Comparison of ENCODE assay signal across 8 cellular contexts in the genomic region with DNA sequence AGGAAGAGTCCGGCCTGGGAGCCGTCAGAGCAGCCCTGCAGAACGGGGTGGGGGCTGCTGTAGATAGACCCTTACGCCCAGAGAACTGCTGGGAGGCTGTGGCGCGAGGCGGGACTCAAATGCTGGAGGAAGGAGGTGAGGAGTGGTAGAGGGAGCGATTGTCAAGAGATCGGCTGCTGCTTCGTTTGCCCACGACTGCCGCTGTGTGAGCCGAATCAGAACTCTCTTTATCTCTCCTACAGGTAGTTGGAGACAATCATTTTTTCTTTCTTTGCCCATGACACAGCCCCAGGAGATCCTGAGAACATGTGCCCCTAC. TPM values are rescaled to one million over a fixed set of nuclear protein-coding genes. Genes with fewer than 3 reads are reported as not detected.
DNase-seq lines count a peak whose midpoint lies in the region; ATAC-seq, FAIRE-seq and TF ChIP-seq lines count a peak whose summit lies in the region.

No MANE protein-coding gene starts in this region.

- no peaks in the 10 kb centered on the region for H3K9me3 ChIP-seq in A549
- H3K9me3 ChIP-seq in lower lobe of right lung, result no peaks in the 10 kb centered on the region
- no peaks in the 10 kb centered on the region for H3K9me3 ChIP-seq in transverse colon

- H3K4me1 ChIP-seq in A549, result peaks cover 10% of the 10 kb centered on the region; the same call in 2 of the 3 replicates
- H3K4me1 ChIP-seq in lower lobe of right lung, result peaks cover 40% of the 10 kb centered on the region
- peaks cover 23 to 36% (median 29%) of the 10 kb centered on the region in 4 donors for H3K4me1 ChIP-seq in transverse colon

- H3K36me3 ChIP-seq in brain microvascular endothelial cell (replicated peaks) (peaks cover 5% of the 10 kb centered on the region), lower lobe of right lung (peaks cover 15% of the 10 kb centered on the region), transverse colon (peaks cover 0 to 12% (median 5%) of the 10 kb centered on the region in 4 donors)

- no peak for FAIRE-seq in A549 (lab: Jason Lieb, UNC)

- ATAC-seq in A549, result peak; percentile 52 to 72; a peak in 5 of 6 replicates
- peak; percentile 17 for ATAC-seq in GM19463 (IDR thresholded peaks at IDR 0.05; ENCODE audit: unreplicated experiment)
- ATAC-seq in lower lobe of right lung, result peak in 1 of 2 donors; percentile 39

- 0% methylated on average over 12 of the region's 13 CpGs for WGBS in A549 (ENCODE audit: missing lambda C conversion rate)
- WGBS in transverse colon (ENCODE audit: low coverage in 1 of 2), 2 donors, result 0% methylated on average over 13 of the region's 13 CpGs; no CpG with 5 or more reads in 1 of the 2 donors

- no peak for TF ChIP-seq RAD21 in A549 (conservative IDR thresholded peaks at IDR 0.05 in 1 of 2, IDR thresholded peaks at IDR 0.05 in 1 of 2)

- CTCF ChIA-PET in A549 (lab: Yijun Ruan, JAX), result interaction anchor here (0.7 to 1.1 kb wide), 4 partner anchors 9 to 483 kb away, joined by 3 read pairs; no protein-coding TSS in a partner anchor

- DNase-seq in A549 (ENCODE audit: low read depth in 1 of 2, low spot score in 1 of 2), result no peak
- DNase-seq in NCI-H748 treated with DMSO at 0.1 percent for 48 hours (lab: John Stamatoyannopoulos, UW), result peak; percentile 16
- DNase-seq in brain microvascular endothelial cell, result no peak
- DNase-seq in lower lobe of right lung, result no peak
- no peak for DNase-seq in transverse colon
- no peak for DNase-seq in activated effector memory CD4-positive, alpha-beta T cell treated with anti-CD3 and anti-CD28 coated beads, Interleukin-2, amount 50 U/mL, for 16 hours
- DNase-seq in HK-2 (ENCODE audit: unreplicated experiment), result no peak

- H3K4me3 ChIP-seq in A549 (peak overlapping the region; percentile 86), brain microvascular endothelial cell (ENCODE audit: low read depth, low read length) (peak overlapping the region; percentile 95), lower lobe of right lung (peak overlapping the region; percentile 98), transverse colon (peak overlapping the region; percentile 80 to 91 (median 88))

- TF ChIP-seq CTCF in A549 (IDR thresholded peaks at IDR 0.05) (no peak), brain microvascular endothelial cell (IDR thresholded peaks at IDR 0.05; ENCODE audit: low read depth, low read length, missing control alignments) (no peak), lower lobe of right lung (IDR thresholded peaks at IDR 0.05) (no peak), transverse colon (IDR thresholded peaks at IDR 0.05) (no peak)

- in situ Hi-C loops in brain microvascular endothelial cell (cut with HindIII; ENCODE audit: low pct_ligation_motif_present, low sequenced_read_pairs) (no loop called here), transverse colon (cut with MboI; ENCODE audit: low pct_ligation_motif_present in 1 of 4, low pct_unique_long_range_greater_than_20kb in 1 of 4, low sequenced_read_pairs in 3 of 4) (no loop called here)

- no peak for TF ChIP-seq POLR2A in A549 (IDR thresholded peaks at IDR 0.05; ENCODE audit: low read length)
- TF ChIP-seq POLR2A in transverse colon (IDR thresholded peaks at IDR 0.05), result no peak

- H3K4me2 ChIP-seq in A549, result peak overlapping the region; percentile 96

- TF ChIP-seq EP300 in A549 (IDR thresholded peaks at IDR 0.05), result no peak
- no peak for TF ChIP-seq EP300 in transverse colon (IDR thresholded peaks at IDR 0.05; ENCODE audit: low read depth)

- POLR2A ChIA-PET in A549 (lab: Yijun Ruan, JAX), result interaction anchor here (0.7 to 1.6 kb wide), 12 partner anchors 9 to 180 kb away, joined by 3 to 23 read pairs (median 5); a partner anchor contains a TSS

- no peaks in the 10 kb centered on the region for H3K27me3 ChIP-seq in brain microvascular endothelial cell (replicated peaks)
- H3K27me3 ChIP-seq in lower lobe of right lung (ENCODE audit: low read depth), result no peaks in the 10 kb centered on the region
- H3K27me3 ChIP-seq in transverse colon, result no peaks in the 10 kb centered on the region

- H3K27ac ChIP-seq in A549 (peak overlapping the region; percentile 77 to 93), brain microvascular endothelial cell (peak overlapping the region; percentile 76), lower lobe of right lung (peak overlapping the region; percentile 90), transverse colon (peak overlapping the region; percentile 88 to 96 (median 92))

- intact Hi-C loops in lower lobe of right lung (cut with DNase I), result no loop called here
- intact Hi-C loops in transverse colon (cut with DNase I; ENCODE audit: low total_unique reads), result no loop called here

TF ChIP-seq in A549, 52 proteins besides CTCF, POLR2A, EP300 and RAD21:
- TF ChIP-seq KDM5A (IDR thresholded peaks at IDR 0.05) (peak; percentile 4; the same call in 1 of the 2 replicates), TFCP2L1 (CRISPR knock-in tag; IDR thresholded peaks at IDR 0.05) (no peak)

RNA-seq across cellular contexts. Expression of a gene that starts 0.4 kb away (rescaled TPM):
- polyA plus RNA-seq in A549 (2011; rRNA removed) (5.7 and 7.4 TPM in 2 replicates), A549 (2017; fragmentation: RNase III; extraction: RNeasy Plus Mini Kit Qiagen cat#74134 plus additional on column Dnase treatment) (4.9 to 5.5 TPM (median 5.1 TPM) in 3 replicates)
- polyA plus RNA-seq in A549 (2012; cell fraction: cytosol; rRNA removed), result 2.5 and 2.7 TPM in 2 replicates
- polyA plus RNA-seq in A549 (2012; cell fraction: nucleus; rRNA removed), result 3.5 and 4.7 TPM in 2 replicates
- polyA minus RNA-seq in A549 (2011; rRNA and poly(A)+ RNA removed), result 21.3 and 26.9 TPM in 2 replicates
- total RNA-seq in lower lobe of right lung (9.5 TPM), transverse colon (10 to 100 TPM in 3 of 4 donors, 1 to 10 TPM in 1; 9.4 to 12.3 (median 11.3) TPM)

RNA-seq across cellular contexts. Expression of a gene that starts 26.6 kb away (rescaled TPM):
- polyA plus RNA-seq in A549 (2011; rRNA removed), result 1,891 and 2,198 TPM in 2 replicates
- 2,114 and 2,323 TPM in 2 replicates for polyA plus RNA-seq in A549 (2012; cell fraction: cytosol; rRNA removed)
- polyA plus RNA-seq in A549 (2012; cell fraction: nucleus; rRNA removed), result 721 and 1,502 TPM in 2 replicates
- 2,384 to 2,622 TPM (median 2,519 TPM) in 3 replicates for polyA plus RNA-seq in A549 (2017; fragmentation: RNase III; extraction: RNeasy Plus Mini Kit Qiagen cat#74134 plus additional on column Dnase treatment)
- 616 and 1,237 TPM in 2 replicates for polyA minus RNA-seq in A549 (2011; rRNA and poly(A)+ RNA removed)
- 1,018 TPM for total RNA-seq in lower lobe of right lung
- total RNA-seq in transverse colon, result 1,000 to 10,000 TPM; 1,054 to 2,042 (median 1,540) TPM

RNA-seq across cellular contexts. Expression of a gene that starts 26.7 kb away (rescaled TPM):
- polyA plus RNA-seq in A549 (2011; rRNA removed), result 5.1 and 6.4 TPM in 2 replicates
- polyA plus RNA-seq in A549 (2012; cell fraction: cytosol; rRNA removed), result 7.6 and 9.1 TPM in 2 replicates
- 31.8 and 46.4 TPM in 2 replicates for polyA plus RNA-seq in A549 (2012; cell fraction: nucleus; rRNA removed)
- polyA plus RNA-seq in A549 (2017; fragmentation: RNase III; extraction: RNeasy Plus Mini Kit Qiagen cat#74134 plus additional on column Dnase treatment), result 9.2 to 10.5 TPM (median 10.0 TPM) in 3 replicates
- polyA minus RNA-seq in A549 (2011; rRNA and poly(A)+ RNA removed), result 5.7 and 8.9 TPM in 2 replicates
- total RNA-seq in lower lobe of right lung, result 25.9 TPM
- 10 to 100 TPM; 16.2 to 39.2 (median 26.2) TPM for total RNA-seq in transverse colon

RNA-seq across cellular contexts. Expression of a gene that starts 27.7 kb away (rescaled TPM):
- polyA plus RNA-seq in A549 (2011; rRNA removed) (7.3 and 8.3 TPM in 2 replicates), A549 (2017; fragmentation: RNase III; extraction: RNeasy Plus Mini Kit Qiagen cat#74134 plus additional on column Dnase treatment) (16.0 to 16.3 TPM (median 16.3 TPM) in 3 replicates)
- 14.2 and 24.1 TPM in 2 replicates for polyA plus RNA-seq in A549 (2012; cell fraction: cytosol; rRNA removed)
- polyA plus RNA-seq in A549 (2012; cell fraction: nucleus; rRNA removed), result 37.4 and 58.1 TPM in 2 replicates
- 9.9 and 10.5 TPM in 2 replicates for polyA minus RNA-seq in A549 (2011; rRNA and poly(A)+ RNA removed)
- total RNA-seq in lower lobe of right lung (18.5 TPM), transverse colon (10 to 100 TPM in 3 of 4 donors, 1 to 10 TPM in 1; 9.6 to 95.8 (median 29.4) TPM)
